ENCODE assay signal across 10 cellular contexts in genomic region chr6:111558690-111559192, GRCh38. TPM values are rescaled to one million over a fixed set of nuclear protein-coding genes. Genes with fewer than 3 reads are reported as not detected.
A peak's percentile ranks its signal among the peaks of the same experiment; 100 is the strongest.
DNase-seq lines count a peak whose midpoint lies in the region; ATAC-seq and TF ChIP-seq lines count a peak whose summit lies in the region.
"Had no signal": no experiment of that assay in that cellular context is flagged by ENCODE, and none has a peak within 500 bp of the region (broad histone marks: within the 10 kb centered on the region; RNA-seq: fewer than 3 reads in every experiment).

No MANE protein-coding gene starts in this region.

- intact Hi-C loops in tibial artery (cut with DNase I; ENCODE audit: low total_unique reads): no loop called here

- H3K4me1 ChIP-seq in tibial artery: peaks cover 0 to 71% (median 42%) of the 10 kb centered on the region in 4 donors

- peaks cover 7 to 12% (median 7%) of the 10 kb centered on the region in 3 donors for H3K36me3 ChIP-seq in tibial artery

- no peak for ATAC-seq in activated T-helper 17 cell treated with anti-CD3 and anti-CD28 coated beads, Interleukin-2, amount 50 U/mL, for 72 hours (replicated peaks)
- no peak for ATAC-seq in memory B cell (ENCODE audit: low read depth)
- no peak for ATAC-seq in HG03175 (IDR thresholded peaks at IDR 0.05; ENCODE audit: unreplicated experiment)
- ATAC-seq: activated T-cell treated with anti-CD3 and anti-CD28 coated beads, Interleukin-2, amount 50 U/mL, for 4 hours had no signal

- TF ChIP-seq CTCF in tibial artery (IDR thresholded peaks at IDR 0.05): no peak

- H3K4me3 ChIP-seq in tibial artery: no peak overlapping the region

- H3K4me1 Mint-ChIP-seq in activated T-cell treated with anti-CD3 and anti-CD28 coated beads, Interleukin-2, amount 50 U/mL, for 24 hours (ENCODE audit: low read depth): peaks cover 22% of the 10 kb centered on the region
- H3K4me1 Mint-ChIP-seq in activated T-helper 17 cell treated with anti-CD3 and anti-CD28 coated beads, Interleukin-2, amount 50 U/mL, for 72 hours: peaks cover 7% of the 10 kb centered on the region
- H3K4me1 Mint-ChIP-seq in memory B cell: peaks cover 7% of the 10 kb centered on the region

- peak overlapping the region; percentile 81 to 83 for H3K27ac ChIP-seq in tibial artery

- H3K9me3 ChIP-seq in tibial artery: no peaks in the 10 kb centered on the region

- H3K4me3 Mint-ChIP-seq in activated T-cell treated with anti-CD3 and anti-CD28 coated beads, Interleukin-2, amount 50 U/mL, for 24 hours: no peak overlapping the region
- no peak overlapping the region for H3K4me3 Mint-ChIP-seq in activated T-helper 17 cell treated with anti-CD3 and anti-CD28 coated beads, Interleukin-2, amount 50 U/mL, for 72 hours
- no peak overlapping the region for H3K4me3 Mint-ChIP-seq in memory B cell
- H3K4me3 Mint-ChIP-seq: activated T-cell treated with anti-CD3 and anti-CD28 coated beads, Interleukin-2, amount 50 U/mL, for 4 hours had no signal

- H3K36me3 Mint-ChIP-seq in activated T-cell treated with anti-CD3 and anti-CD28 coated beads, Interleukin-2, amount 50 U/mL, for 24 hours (ENCODE audit: low read depth): peaks cover 74% of the 10 kb centered on the region
- H3K36me3 Mint-ChIP-seq in activated T-helper 17 cell treated with anti-CD3 and anti-CD28 coated beads, Interleukin-2, amount 50 U/mL, for 72 hours (ENCODE audit: low read depth): peaks cover 78% of the 10 kb centered on the region
- peaks cover 26% of the 10 kb centered on the region for H3K36me3 Mint-ChIP-seq in memory B cell

- peak overlapping the region; percentile 74 for H3K27ac Mint-ChIP-seq in activated T-cell treated with anti-CD3 and anti-CD28 coated beads, Interleukin-2, amount 50 U/mL, for 24 hours
- H3K27ac Mint-ChIP-seq in activated T-helper 17 cell treated with anti-CD3 and anti-CD28 coated beads, Interleukin-2, amount 50 U/mL, for 72 hours: peak overlapping the region; percentile 70
- peak overlapping the region; percentile 74 for H3K27ac Mint-ChIP-seq in memory B cell

- H3K27me3 ChIP-seq in tibial artery: no peaks in the 10 kb centered on the region

- H3K9me3 Mint-ChIP-seq in activated T-cell treated with anti-CD3 and anti-CD28 coated beads, Interleukin-2, amount 50 U/mL, for 24 hours: no peaks in the 10 kb centered on the region
- H3K9me3 Mint-ChIP-seq in activated T-helper 17 cell treated with anti-CD3 and anti-CD28 coated beads, Interleukin-2, amount 50 U/mL, for 72 hours: no peaks in the 10 kb centered on the region
- no peaks in the 10 kb centered on the region for H3K9me3 Mint-ChIP-seq in memory B cell
- H3K9me3 Mint-ChIP-seq: activated T-cell treated with anti-CD3 and anti-CD28 coated beads, Interleukin-2, amount 50 U/mL, for 4 hours had no signal

- DNase-seq in activated T-cell treated with anti-CD3 and anti-CD28 coated beads, Interleukin-2, amount 50 U/mL, for 24 hours: no peak
- DNase-seq in activated T-cell treated with anti-CD3 and anti-CD28 coated beads for 4 hours: no peak
- no peak for DNase-seq in memory B cell (ENCODE audit: low spot score in 2 of 2)
- DNase-seq in tibial artery: no peak
- no peak for DNase-seq in LoVo (ENCODE audit: low spot score)
- no peak for DNase-seq in HUDEP-2 (lab: John Stamatoyannopoulos, UW; ENCODE audit: unreplicated experiment in 76 of 76)
- DNase-seq: activated T-cell treated with anti-CD3 and anti-CD28 coated beads, Interleukin-2, amount 50 U/mL, for 4 hours; NCI-H510A had no signal

- H3K27me3 Mint-ChIP-seq in activated T-cell treated with anti-CD3 and anti-CD28 coated beads, Interleukin-2, amount 50 U/mL, for 24 hours: no peaks in the 10 kb centered on the region
- H3K27me3 Mint-ChIP-seq in activated T-helper 17 cell treated with anti-CD3 and anti-CD28 coated beads, Interleukin-2, amount 50 U/mL, for 72 hours: no peaks in the 10 kb centered on the region
- no peaks in the 10 kb centered on the region for H3K27me3 Mint-ChIP-seq in memory B cell

RNA-seq across cellular contexts. Expression of gene TRAF3IP2, which starts 46.9 kb away (rescaled TPM):
- 10 to 100 TPM; 36.5 to 63.6 TPM for total RNA-seq in activated T-helper 17 cell treated with anti-CD3 and anti-CD28 coated beads, Interleukin-2, amount 50 U/mL, for 72 hours
